In genomic region chrX:51710264-51710987, GRCh38 we compare ENCODE assay signal across 13 cellular contexts. TPM values are rescaled to one million over a fixed set of nuclear protein-coding genes. Genes with fewer than 3 reads are reported as not detected.
"Had no signal": no experiment of that assay in that cellular context is flagged by ENCODE, and none has a peak within 500 bp of the region (broad histone marks: within the 10 kb centered on the region; RNA-seq: fewer than 3 reads in every experiment).

CENPVL1 (plus strand) TSS chrX:51710512; CDS start chrX:51710512, 0 bp downstream.

RNA-seq across cellular contexts. Expression of gene CENPVL1, which starts in this region (rescaled TPM):
- total RNA-seq: activated B cell treated with CpG ODN at 0.5 μM for 24 hours; activated CD4-positive, alpha-beta memory T cell treated with anti-CD3 and anti-CD28 coated beads for 36 hours; activated CD4-positive, alpha-beta memory T cell treated with anti-CD3 and anti-CD28 coated beads, Interleukin-2, amount 10 ng/mL, durations not matched to agents 7 days and 5 days; activated CD4-positive, alpha-beta T cell treated with anti-CD3 and anti-CD28 coated beads for 36 hours; activated CD4-positive, alpha-beta T cell treated with anti-CD3 and anti-CD28 coated beads, Interleukin-2, amount 10 ng/mL, durations not matched to agents 24 days and 14 days; activated CD4-positive, alpha-beta T cell treated with anti-CD3 and anti-CD28 coated beads, Interleukin-2, amount 10 ng/mL, durations not matched to agents 7 days and 5 days; activated CD8-positive, alpha-beta memory T cell treated with anti-CD3 and anti-CD28 coated beads for 36 hours; activated CD8-positive, alpha-beta memory T cell treated with anti-CD3 and anti-CD28 coated beads, Interleukin-2, amount 10 ng/mL, durations not matched to agents 7 days and 5 days; activated CD8-positive, alpha-beta T cell treated with anti-CD3 and anti-CD28 coated beads, Interleukin-2, amount 10 ng/mL, durations not matched to agents 7 days and 5 days; T-cell; T-helper 1 cell treated with Interleukin-12 subunit alpha and Interleukin-12 subunit beta and Interleukin-4 antibody, amounts not matched to agents 30 ng/mL and 1 ng/mL, for 36 hours; T-helper 17 cell; T-helper 2 cell treated with Interferon-gamma antibody and Interleukin-4, amounts not matched to agents 100 ng/mL and 5 ng/mL, for 36 hours had no signal
